Comparison of ENCODE assay signal across 1 cellular context in the genomic region with DNA sequence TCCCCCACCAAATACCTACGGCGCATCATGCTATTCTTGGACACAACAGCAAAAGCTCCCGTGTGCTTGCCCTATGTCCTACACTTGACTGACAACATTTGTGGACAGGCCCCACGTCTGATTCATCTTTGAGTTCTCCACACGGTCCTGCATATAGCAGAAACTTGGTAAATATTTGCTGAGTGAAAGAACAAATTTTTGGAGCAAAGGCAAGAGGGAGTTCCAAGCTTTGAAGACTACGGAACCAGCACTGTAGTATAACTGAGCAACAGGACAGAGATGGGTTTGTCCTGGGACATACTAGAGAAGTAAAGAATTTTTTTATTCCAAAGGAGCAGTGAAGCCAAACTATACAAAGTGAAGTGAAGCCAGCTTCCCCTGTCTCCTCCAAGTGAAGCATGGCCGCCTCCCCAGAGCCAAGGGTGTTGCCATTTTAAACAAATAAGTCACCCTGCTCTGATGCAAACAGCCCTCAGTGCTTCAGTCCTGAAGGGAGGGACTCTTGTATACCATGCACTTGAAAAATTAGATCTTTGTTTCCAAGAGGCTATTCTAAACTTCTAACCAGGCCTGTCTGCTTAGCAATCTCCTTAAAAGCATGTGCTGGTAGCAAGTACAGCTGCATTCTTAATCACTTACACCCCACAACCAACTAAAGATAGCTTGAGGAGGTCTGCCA.
TF ChIP-seq lines count a peak whose summit lies in the region.

No MANE protein-coding gene starts in this region.

TF ChIP-seq in liver, 16 proteins besides CTCF, POLR2A, EP300 and RAD21 (continued from another document):
- TF ChIP-seq EGR1 (IDR thresholded peaks at IDR 0.05; ENCODE audit: low read depth in 2 of 2) (peak in 1 of 2 donors; percentile 8), SP1 (IDR thresholded peaks at IDR 0.05) (peak; percentile 44), FOXA1 (IDR thresholded peaks at IDR 0.05) (peak; percentile 16), HNF4G (IDR thresholded peaks at IDR 0.05) (no peak), NR2F2 (IDR thresholded peaks at IDR 0.05) (no peak), YY1 (IDR thresholded peaks at IDR 0.05) (peak; percentile 69), JUND (IDR thresholded peaks at IDR 0.05) (peak in 1 of 2 donors; percentile 64)
- TF ChIP-seq, protein P1, sequence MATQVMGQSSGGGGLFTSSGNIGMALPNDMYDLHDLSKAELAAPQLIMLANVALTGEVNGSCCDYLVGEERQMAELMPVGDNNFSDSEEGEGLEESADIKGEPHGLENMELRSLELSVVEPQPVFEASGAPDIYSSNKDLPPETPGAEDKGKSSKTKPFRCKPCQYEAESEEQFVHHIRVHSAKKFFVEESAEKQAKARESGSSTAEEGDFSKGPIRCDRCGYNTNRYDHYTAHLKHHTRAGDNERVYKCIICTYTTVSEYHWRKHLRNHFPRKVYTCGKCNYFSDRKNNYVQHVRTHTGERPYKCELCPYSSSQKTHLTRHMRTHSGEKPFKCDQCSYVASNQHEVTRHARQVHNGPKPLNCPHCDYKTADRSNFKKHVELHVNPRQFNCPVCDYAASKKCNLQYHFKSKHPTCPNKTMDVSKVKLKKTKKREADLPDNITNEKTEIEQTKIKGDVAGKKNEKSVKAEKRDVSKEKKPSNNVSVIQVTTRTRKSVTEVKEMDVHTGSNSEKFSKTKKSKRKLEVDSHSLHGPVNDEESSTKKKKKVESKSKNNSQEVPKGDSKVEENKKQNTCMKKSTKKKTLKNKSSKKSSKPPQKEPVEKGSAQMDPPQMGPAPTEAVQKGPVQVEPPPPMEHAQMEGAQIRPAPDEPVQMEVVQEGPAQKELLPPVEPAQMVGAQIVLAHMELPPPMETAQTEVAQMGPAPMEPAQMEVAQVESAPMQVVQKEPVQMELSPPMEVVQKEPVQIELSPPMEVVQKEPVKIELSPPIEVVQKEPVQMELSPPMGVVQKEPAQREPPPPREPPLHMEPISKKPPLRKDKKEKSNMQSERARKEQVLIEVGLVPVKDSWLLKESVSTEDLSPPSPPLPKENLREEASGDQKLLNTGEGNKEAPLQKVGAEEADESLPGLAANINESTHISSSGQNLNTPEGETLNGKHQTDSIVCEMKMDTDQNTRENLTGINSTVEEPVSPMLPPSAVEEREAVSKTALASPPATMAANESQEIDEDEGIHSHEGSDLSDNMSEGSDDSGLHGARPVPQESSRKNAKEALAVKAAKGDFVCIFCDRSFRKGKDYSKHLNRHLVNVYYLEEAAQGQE (IDR thresholded peaks at IDR 0.05): peak; percentile 41
- TF ChIP-seq, protein P2, sequence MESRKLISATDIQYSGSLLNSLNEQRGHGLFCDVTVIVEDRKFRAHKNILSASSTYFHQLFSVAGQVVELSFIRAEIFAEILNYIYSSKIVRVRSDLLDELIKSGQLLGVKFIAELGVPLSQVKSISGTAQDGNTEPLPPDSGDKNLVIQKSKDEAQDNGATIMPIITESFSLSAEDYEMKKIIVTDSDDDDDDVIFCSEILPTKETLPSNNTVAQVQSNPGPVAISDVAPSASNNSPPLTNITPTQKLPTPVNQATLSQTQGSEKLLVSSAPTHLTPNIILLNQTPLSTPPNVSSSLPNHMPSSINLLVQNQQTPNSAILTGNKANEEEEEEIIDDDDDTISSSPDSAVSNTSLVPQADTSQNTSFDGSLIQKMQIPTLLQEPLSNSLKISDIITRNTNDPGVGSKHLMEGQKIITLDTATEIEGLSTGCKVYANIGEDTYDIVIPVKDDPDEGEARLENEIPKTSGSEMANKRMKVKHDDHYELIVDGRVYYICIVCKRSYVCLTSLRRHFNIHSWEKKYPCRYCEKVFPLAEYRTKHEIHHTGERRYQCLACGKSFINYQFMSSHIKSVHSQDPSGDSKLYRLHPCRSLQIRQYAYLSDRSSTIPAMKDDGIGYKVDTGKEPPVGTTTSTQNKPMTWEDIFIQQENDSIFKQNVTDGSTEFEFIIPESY (IDR thresholded peaks at IDR 0.05): no peak
TF ChIP-seq in liver: peak in this region for 10.
